20 cellular contexts compared by ENCODE assay signal in the genomic region with DNA sequence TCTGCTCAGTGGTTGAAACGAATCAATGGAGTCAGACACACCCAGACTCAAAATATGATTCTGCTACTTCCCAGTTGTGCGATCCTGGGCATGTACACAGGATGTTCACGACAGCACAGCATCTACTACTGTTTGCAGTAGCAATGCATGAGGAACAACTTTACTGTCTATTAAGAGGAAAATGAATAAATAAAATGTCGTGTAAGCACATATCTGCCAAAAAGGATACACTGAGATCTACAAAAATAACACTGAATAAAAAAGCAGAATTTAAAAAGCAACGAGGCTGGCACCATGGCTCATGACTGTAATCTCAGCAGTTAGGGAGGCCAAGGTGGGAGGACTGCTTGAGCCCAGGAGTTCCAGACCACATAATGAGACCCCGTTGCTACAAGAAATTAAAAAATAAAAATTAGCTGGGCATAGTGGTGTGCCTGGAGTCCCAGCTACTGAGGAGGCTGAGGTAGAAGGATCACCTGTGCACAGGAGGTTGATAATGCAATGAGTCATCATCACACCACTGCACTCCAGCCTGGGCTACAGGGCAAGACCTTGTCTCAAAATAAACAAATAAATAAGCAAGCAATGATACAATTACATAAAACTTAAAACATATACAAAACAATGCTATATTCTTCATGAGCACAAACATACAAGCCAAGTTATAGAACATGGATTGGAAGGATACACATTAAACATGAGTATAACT. TPM values are rescaled to one million over a fixed set of nuclear protein-coding genes. Genes with fewer than 3 reads are reported as not detected.
DNase-seq lines count a peak whose midpoint lies in the region; ATAC-seq and TF ChIP-seq lines count a peak whose summit lies in the region.
"Had no signal": no experiment of that assay in that cellular context is flagged by ENCODE, and none has a peak within 500 bp of the region (broad histone marks: within the 10 kb centered on the region; RNA-seq: fewer than 3 reads in every experiment).

No MANE protein-coding gene starts in this region.

- H3K4me1 Mint-ChIP-seq in Calu3 (ENCODE audit: low read depth, unreplicated experiment) (peaks cover 12% of the 10 kb centered on the region), memory B cell (peaks cover 28% of the 10 kb centered on the region)
- peaks cover 28% of the 10 kb centered on the region for H3K4me1 Mint-ChIP-seq in activated T-helper 17 cell treated with anti-CD3 and anti-CD28 coated beads, Interleukin-2, amount 50 U/mL, for 72 hours
- H3K4me1 Mint-ChIP-seq: GM23338 had no signal

- no peaks in the 10 kb centered on the region for H3K27me3 ChIP-seq in mesendoderm (ENCODE audit: insufficient read depth, low read length, poor library complexity)
- H3K27me3 ChIP-seq: Peyer's patch, SJSA1 had no signal

- H3K4me1 ChIP-seq in HEK293 (ENCODE audit: control insufficient read depth, insufficient read depth, low read length) = peaks cover 7% of the 10 kb centered on the region; the same call in 1 of the 2 replicates
- H3K4me1 ChIP-seq in mesendoderm (ENCODE audit: control insufficient read depth, low read depth, low read length) = no peaks in the 10 kb centered on the region
- H3K4me1 ChIP-seq: Peyer's patch had no signal

- no peak overlapping the region for H2BK120ac ChIP-seq in mesendoderm (ENCODE audit: low read depth, low read length)

- H3K23ac ChIP-seq in mesendoderm (ENCODE audit: low read length) = no peak overlapping the region

- H3K56ac ChIP-seq in mesendoderm (ENCODE audit: low read length) = no peak overlapping the region

- H3K27ac Mint-ChIP-seq in Calu3 (ENCODE audit: unreplicated experiment) (peak overlapping the region; percentile 24), memory B cell (peak overlapping the region; percentile 55)
- H3K27ac Mint-ChIP-seq in activated T-helper 17 cell treated with anti-CD3 and anti-CD28 coated beads, Interleukin-2, amount 50 U/mL, for 72 hours = peak overlapping the region; percentile 23
- H3K27ac Mint-ChIP-seq: B cell; CD4-positive, CD25-positive, alpha-beta regulatory T cell; GM23338 had no signal

- intact Hi-C loops in Calu3 (cut with micrococcal nuclease; ENCODE audit: unreplicated experiment) = no loop called here

- CTCF ChIA-PET in Calu3 (lab: Charles Lee) (no interaction called here), HEK293 (lab: Yijun Ruan, JAX) (interaction anchor here (2.2 kb wide), 1 partner anchor 11 kb away, joined by 13 read pairs; no protein-coding TSS in a partner anchor)

- H3K27me3 Mint-ChIP-seq in Calu3 (ENCODE audit: unreplicated experiment) = no peaks in the 10 kb centered on the region
- no peaks in the 10 kb centered on the region for H3K27me3 Mint-ChIP-seq in activated T-helper 17 cell treated with anti-CD3 and anti-CD28 coated beads, Interleukin-2, amount 50 U/mL, for 72 hours
- H3K27me3 Mint-ChIP-seq in memory B cell = no peaks in the 10 kb centered on the region
- H3K27me3 Mint-ChIP-seq: B cell; CD4-positive, CD25-positive, alpha-beta regulatory T cell had no signal

- no CpG with 5 or more reads among the region's 6 CpGs for WGBS in mesendoderm (ENCODE audit: extremely low coverage, insufficient coverage, low lambda C conversion rate)

- no peak for TF ChIP-seq CTCF in Calu3 (IDR thresholded peaks at IDR 0.05; ENCODE audit: unreplicated experiment)
- TF ChIP-seq CTCF in HEK293 (tag by site-specific recombination; IDR thresholded peaks at IDR 0.05) = no peak

- H3K4ac ChIP-seq in mesendoderm (ENCODE audit: low read depth, low read length) = no peak overlapping the region

- no peak overlapping the region for H2AK5ac ChIP-seq in mesendoderm (ENCODE audit: low read length)

- H3K9me3 Mint-ChIP-seq in Calu3 (ENCODE audit: low read depth, unreplicated experiment) = no peaks in the 10 kb centered on the region
- no peaks in the 10 kb centered on the region for H3K9me3 Mint-ChIP-seq in activated T-helper 17 cell treated with anti-CD3 and anti-CD28 coated beads, Interleukin-2, amount 50 U/mL, for 72 hours
- no peaks in the 10 kb centered on the region for H3K9me3 Mint-ChIP-seq in memory B cell
- H3K9me3 Mint-ChIP-seq: CD4-positive, CD25-positive, alpha-beta regulatory T cell; GM23338 had no signal

- no peak overlapping the region for H3K4me3 ChIP-seq in HEK293 (ENCODE audit: low read depth, low read length)
- H3K4me3 ChIP-seq in mesendoderm (ENCODE audit: low read length) = no peak overlapping the region
- H3K4me3 ChIP-seq: GM23338, Peyer's patch, SJSA1 had no signal

- H3K27ac ChIP-seq in HEK293 (ENCODE audit: extremely low read depth, low read depth, low read length) = no peak overlapping the region
- no peak overlapping the region for H3K27ac ChIP-seq in mesendoderm (ENCODE audit: low read depth, low read length)
- H3K27ac ChIP-seq: Peyer's patch, SJSA1 had no signal

- H3K36me3 ChIP-seq in HEK293 (ENCODE audit: control insufficient read depth in 2 of 2, insufficient read depth in 1 of 2, low read length in 2 of 2) (peaks cover 0 to 8% of the 10 kb centered on the region in 2 experiments; a peak in 2 of 3 replicates), mesendoderm (ENCODE audit: control insufficient read depth, insufficient read depth, low read length) (no peaks in the 10 kb centered on the region)

- DNase-seq in Calu3 (no peak), memory B cell (ENCODE audit: low spot score in 2 of 2) (no peak), mesendoderm (no peak), CD1c-positive myeloid dendritic cell (ENCODE audit: extremely low spot score) (no peak), NCI-H774 (lab: John Stamatoyannopoulos, UW) (no peak)
- DNase-seq: CD4-positive, CD25-positive, alpha-beta regulatory T cell; COR-L47; GF-D8; HCEC 1CT; KG1; MV-4-11; NCI-H1694 treated with DMSO at 0.1 percent for 48 hours; NCI-H226; NCI-H524; Peyer's patch had no signal

- ATAC-seq in activated T-helper 17 cell treated with anti-CD3 and anti-CD28 coated beads, Interleukin-2, amount 50 U/mL, for 72 hours (replicated peaks) = no peak
- no peak for ATAC-seq in memory B cell (ENCODE audit: low read depth)
- ATAC-seq: GM23338 had no signal

- H4K8ac ChIP-seq in mesendoderm (ENCODE audit: low read depth, low read length) = no peak overlapping the region

- H3K4me2 ChIP-seq in mesendoderm (ENCODE audit: low read length) = no peak overlapping the region
- H3K4me2 ChIP-seq: GM23338 had no signal

- no peaks in the 10 kb centered on the region for H3K9me3 ChIP-seq in HEK293 (ENCODE audit: control insufficient read depth, insufficient read depth, low read depth, low read length)
- H3K9me3 ChIP-seq: Peyer's patch, SJSA1 had no signal

- no peak overlapping the region for H3K18ac ChIP-seq in mesendoderm (ENCODE audit: low read length)

- H3K36me3 Mint-ChIP-seq in Calu3 (ENCODE audit: insufficient read depth, unreplicated experiment) (peaks cover 25% of the 10 kb centered on the region), memory B cell (peaks cover 16% of the 10 kb centered on the region)
- H3K36me3 Mint-ChIP-seq in activated T-helper 17 cell treated with anti-CD3 and anti-CD28 coated beads, Interleukin-2, amount 50 U/mL, for 72 hours (ENCODE audit: low read depth) = peaks cover 56% of the 10 kb centered on the region

- H4K5ac ChIP-seq in mesendoderm (ENCODE audit: low read length) = no peak overlapping the region

- no peaks in the 10 kb centered on the region for H3K79me2 ChIP-seq in mesendoderm (ENCODE audit: control insufficient read depth, insufficient read depth, low read length)

- no peak overlapping the region for H2BK15ac ChIP-seq in mesendoderm (replicated peaks; ENCODE audit: low read depth)

- no peak overlapping the region for H3K9ac ChIP-seq in mesendoderm (ENCODE audit: low read length)

- BruUV-seq in Calu3 (replicated peaks; lab: Mats Ljungman, UMichigan) = no TSS peak

- POLR2A ChIA-PET in HEK293 (lab: Yijun Ruan, JAX) = no interaction called here

- H2BK5ac ChIP-seq in mesendoderm (ENCODE audit: low read length) = no peak overlapping the region

- peak overlapping the region; percentile 32 for H3K4me3 Mint-ChIP-seq in Calu3 (ENCODE audit: low read depth, unreplicated experiment)
- no peak overlapping the region for H3K4me3 Mint-ChIP-seq in activated T-helper 17 cell treated with anti-CD3 and anti-CD28 coated beads, Interleukin-2, amount 50 U/mL, for 72 hours
- H3K4me3 Mint-ChIP-seq in memory B cell = no peak overlapping the region
- H3K4me3 Mint-ChIP-seq: B cell, GM23338 had no signal

- peaks cover 1% of the 10 kb centered on the region for H3K79me1 ChIP-seq in mesendoderm (ENCODE audit: low read length)

TF ChIP-seq in HEK293, 187 proteins besides CTCF, POLR2A, EP300 and RAD21:
- 0 out of 2 replicates have a peak, but pooled peaks have one; percentile 17 for TF ChIP-seq KLF8 (tag by site-specific recombination; IDR thresholded peaks at IDR 0.05)
- TF ChIP-seq SCRT2 (tag by site-specific recombination; IDR thresholded peaks at IDR 0.05) = 0 out of 2 replicates have a peak, but pooled peaks have one; percentile 14
- 0 out of 2 replicates have a peak, but pooled peaks have one; percentile 9 for TF ChIP-seq OSR2 (tag by site-specific recombination; IDR thresholded peaks at IDR 0.05)
- TF ChIP-seq ZBTB8A (tag by site-specific recombination; IDR thresholded peaks at IDR 0.05) = no peak
- TF ChIP-seq ZNF366 (tag by site-specific recombination; conservative IDR thresholded peaks at IDR 0.05) = 0 out of 2 replicates have a peak, but pooled peaks have one; percentile 14

RNA-seq across cellular contexts. Expression of gene CFAP97, which starts 8.7 kb away (rescaled TPM):
- total RNA-seq in Calu3 (2022) = 36.9 and 38.4 TPM in 2 replicates
- total RNA-seq in activated T-helper 17 cell treated with anti-CD3 and anti-CD28 coated beads, Interleukin-2, amount 50 U/mL, for 72 hours = 10 to 100 TPM; 33.7 to 37.0 TPM
- polyA plus RNA-seq in mesendoderm (2013, experiment 1 of 2) = 26.2 TPM
- 25.7 TPM for polyA plus RNA-seq in mesendoderm (2013, experiment 2 of 2)

RNA-seq across cellular contexts. Expression of gene SNX25, which starts 14.3 kb away (rescaled TPM):
- total RNA-seq in Calu3 (2022) = 15.9 and 16.1 TPM in 2 replicates
- total RNA-seq in activated T-helper 17 cell treated with anti-CD3 and anti-CD28 coated beads, Interleukin-2, amount 50 U/mL, for 72 hours = 10 to 100 TPM; 28.2 to 31.2 TPM
- polyA plus RNA-seq in mesendoderm (2013, experiment 1 of 2) = 7.4 TPM
- polyA plus RNA-seq in mesendoderm (2013, experiment 2 of 2) = 7.6 TPM

RNA-seq across cellular contexts. Expression of gene SLC25A4, which starts 52.0 kb away (rescaled TPM):
- 15.2 and 17.8 TPM in 2 replicates for total RNA-seq in Calu3 (2022)
- 10 to 100 TPM in 1 of 2 donors, 1 to 10 TPM in 1; 6.2 to 11.5 TPM for total RNA-seq in activated T-helper 17 cell treated with anti-CD3 and anti-CD28 coated beads, Interleukin-2, amount 50 U/mL, for 72 hours
- 13.9 TPM for polyA plus RNA-seq in mesendoderm (2013, experiment 1 of 2)
- 14.2 TPM for polyA plus RNA-seq in mesendoderm (2013, experiment 2 of 2)
